ENCODE assay signal across 22 cellular contexts in the genomic region with DNA sequence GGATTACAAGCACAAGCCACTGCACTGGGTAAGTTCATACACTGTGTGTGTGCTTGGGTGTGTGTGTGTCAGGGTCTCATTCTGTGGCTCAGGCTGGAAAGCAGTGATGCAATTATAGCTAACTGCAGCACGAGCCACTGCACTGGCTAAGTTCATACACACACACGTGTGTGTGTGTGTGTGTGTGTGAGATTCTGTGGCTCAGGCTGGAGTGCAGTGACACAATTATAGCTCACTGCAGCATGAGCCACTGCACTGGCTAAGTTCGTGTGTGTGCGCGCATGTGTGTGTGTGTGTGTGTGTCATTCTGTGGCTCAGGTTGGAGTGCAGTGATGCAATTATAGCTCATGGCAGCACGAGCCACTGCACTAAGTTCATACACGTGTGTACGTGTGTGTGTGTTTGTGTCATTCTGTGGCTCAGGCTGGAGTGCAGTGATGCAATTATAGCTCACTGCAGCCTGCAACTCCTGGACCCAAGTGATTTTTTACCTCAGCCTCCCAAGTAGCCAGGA.
DNase-seq lines count a peak whose midpoint lies in the region; ATAC-seq, FAIRE-seq and TF ChIP-seq lines count a peak whose summit lies in the region.
"Had no signal": no experiment of that assay in that cellular context is flagged by ENCODE, and none has a peak within 500 bp of the region (broad histone marks: within the 10 kb centered on the region; RNA-seq: fewer than 3 reads in every experiment).

No MANE protein-coding gene starts in this region.

- FAIRE-seq in HTR-8/SVneo (lab: Jason Lieb, UNC) (peak; percentile 98), bronchial epithelial cell (lab: Jason Lieb, UNC) (peak; percentile 86)
- FAIRE-seq: keratinocyte had no signal

- H3K27me3 ChIP-seq in CD4-positive, CD25-positive, alpha-beta regulatory T cell (ENCODE audit: control insufficient read depth, insufficient read depth, low read length) = no peaks in the 10 kb centered on the region
- no peaks in the 10 kb centered on the region for H3K27me3 ChIP-seq in bronchial epithelial cell (ENCODE audit: control insufficient read depth, insufficient read depth, low read length)

- peaks cover 75% of the 10 kb centered on the region for H3K36me3 ChIP-seq in CD4-positive, CD25-positive, alpha-beta regulatory T cell (ENCODE audit: control insufficient read depth, insufficient read depth, low read length)
- peaks cover 17% of the 10 kb centered on the region for H3K36me3 ChIP-seq in bronchial epithelial cell (ENCODE audit: control insufficient read depth, insufficient read depth, low read length)

- no peaks in the 10 kb centered on the region for H3K9me3 ChIP-seq in CD4-positive, CD25-positive, alpha-beta regulatory T cell (ENCODE audit: control insufficient read depth in 2 of 2, low read length in 2 of 2)

- no peak overlapping the region for H3K27ac ChIP-seq in CD4-positive, CD25-positive, alpha-beta regulatory T cell (ENCODE audit: insufficient read depth, low read length, poor library complexity, severe bottlenecking)
- H3K27ac ChIP-seq: PC-9 had no signal

- no peak for DNase-seq in CD4-positive, CD25-positive, alpha-beta regulatory T cell
- no peak for DNase-seq in HTR-8/SVneo (ENCODE audit: insufficient read length, low spot score)
- DNase-seq in bronchial epithelial cell (ENCODE audit: low read depth) = peak; percentile 15
- DNase-seq in left lobe of liver (ENCODE audit: low spot score) = no peak
- DNase-seq in stimulated activated naive CD4-positive, alpha-beta T cell treated with Interleukin-2 at 50 U/mL for 16 hours (lab: John Stamatoyannopoulos, UW) = no peak
- DNase-seq in EL = no peak
- DNase-seq in omental fat pad (ENCODE audit: low spot score) = no peak
- DNase-seq: activated CD4-positive, alpha-beta memory T cell treated with anti-CD3 and anti-CD28 coated beads for 36 hours; activated naive CD8-positive, alpha-beta T cell treated with anti-CD3 and anti-CD28 coated beads for 36 hours; activated T-cell treated with anti-CD3 and anti-CD28 coated beads, Interleukin-2, amount 50 U/mL, for 4 hours; CD8-positive, alpha-beta memory T cell; central memory CD4-positive, alpha-beta T cell; head of caudate nucleus; Karpas-422; NCI-H2029; NCI-H526 treated with DMSO at 0.1 percent for 48 hours; PC-9 had no signal

- TF ChIP-seq CTCF in bronchial epithelial cell (IDR thresholded peaks at IDR 0.05; ENCODE audit: insufficient read depth, low read length, severe bottlenecking) (no peak), omental fat pad (IDR thresholded peaks at IDR 0.05) (no peak)

- peaks cover 18 to 31% (median 26%) of the 10 kb centered on the region in 4 donors for H3K4me1 Mint-ChIP-seq in CD4-positive, CD25-positive, alpha-beta regulatory T cell

- H3K4me3 Mint-ChIP-seq in CD4-positive, CD25-positive, alpha-beta regulatory T cell = no peak overlapping the region
- H3K4me3 Mint-ChIP-seq: activated CD4-positive, alpha-beta memory T cell treated with anti-CD3 and anti-CD28 coated beads for 36 hours; activated naive CD8-positive, alpha-beta T cell treated with anti-CD3 and anti-CD28 coated beads for 36 hours; activated T-cell treated with anti-CD3 and anti-CD28 coated beads, Interleukin-2, amount 50 U/mL, for 4 hours; stimulated activated effector memory CD8-positive, alpha-beta T cell treated with anti-CD3 and anti-CD28 coated beads, Interleukin-12 subunit alpha, Interleukin-12 subunit beta, amount 100 ng/mL, for 72 hours; type B pancreatic cell had no signal

- peaks cover 25% of the 10 kb centered on the region for H3K36me3 Mint-ChIP-seq in CD4-positive, CD25-positive, alpha-beta regulatory T cell

- H3K27ac Mint-ChIP-seq in CD4-positive, CD25-positive, alpha-beta regulatory T cell = peak overlapping the region in 2 of 3 donors; percentile 36 to 52
- H3K27ac Mint-ChIP-seq: activated CD4-positive, alpha-beta memory T cell treated with anti-CD3 and anti-CD28 coated beads for 36 hours; activated naive CD8-positive, alpha-beta T cell treated with anti-CD3 and anti-CD28 coated beads for 36 hours; stimulated activated effector memory CD8-positive, alpha-beta T cell treated with anti-CD3 and anti-CD28 coated beads, Interleukin-12 subunit alpha, Interleukin-12 subunit beta, amount 100 ng/mL, for 72 hours; type B pancreatic cell had no signal

- ATAC-seq in CD4-positive, CD25-positive, alpha-beta regulatory T cell (ENCODE audit: low read depth in 2 of 2) = no peak
- ATAC-seq in left lobe of liver (peak; percentile 58), GM21576 (IDR thresholded peaks at IDR 0.05; ENCODE audit: unreplicated experiment) (no peak), omental fat pad (ENCODE audit: low FRiP score) (no peak)
- ATAC-seq: activated T-cell treated with anti-CD3 and anti-CD28 coated beads, Interleukin-2, amount 50 U/mL, for 4 hours; SK-N-SH treated with all-trans-retinoic acid at 6 μM for 48 hours; stimulated activated effector memory CD8-positive, alpha-beta T cell treated with anti-CD3 and anti-CD28 coated beads, Interleukin-12 subunit alpha, Interleukin-12 subunit beta, amount 100 ng/mL, for 72 hours had no signal

- no peak overlapping the region for H3K4me3 ChIP-seq in CD4-positive, CD25-positive, alpha-beta regulatory T cell (ENCODE audit: low read depth, low read length)
- H3K4me3 ChIP-seq in bronchial epithelial cell (ENCODE audit: low read depth, low read length) = no peak overlapping the region
- H3K4me3 ChIP-seq: PC-9 had no signal

- peaks cover 15% of the 10 kb centered on the region for H3K4me1 ChIP-seq in CD4-positive, CD25-positive, alpha-beta regulatory T cell (ENCODE audit: control insufficient read depth, insufficient read depth, low read length, poor library complexity, severe bottlenecking)

- H3K27me3 Mint-ChIP-seq in CD4-positive, CD25-positive, alpha-beta regulatory T cell = no peaks in the 10 kb centered on the region
- H3K27me3 Mint-ChIP-seq: activated CD4-positive, alpha-beta memory T cell treated with anti-CD3 and anti-CD28 coated beads for 36 hours; activated naive CD8-positive, alpha-beta T cell treated with anti-CD3 and anti-CD28 coated beads for 36 hours; CD8-positive, alpha-beta memory T cell; type B pancreatic cell had no signal

- H3K9me3 Mint-ChIP-seq in CD4-positive, CD25-positive, alpha-beta regulatory T cell = peaks cover 0 to 4% (median 0%) of the 10 kb centered on the region in 7 donors
- H3K9me3 Mint-ChIP-seq: activated CD4-positive, alpha-beta memory T cell treated with anti-CD3 and anti-CD28 coated beads for 36 hours; activated naive CD8-positive, alpha-beta T cell treated with anti-CD3 and anti-CD28 coated beads for 36 hours; activated T-cell treated with anti-CD3 and anti-CD28 coated beads, Interleukin-2, amount 50 U/mL, for 4 hours; CD8-positive, alpha-beta memory T cell; stimulated activated effector memory CD8-positive, alpha-beta T cell treated with anti-CD3 and anti-CD28 coated beads, Interleukin-12 subunit alpha, Interleukin-12 subunit beta, amount 100 ng/mL, for 72 hours; type B pancreatic cell had no signal
